15 cellular contexts compared by ENCODE assay signal in the genomic region with DNA sequence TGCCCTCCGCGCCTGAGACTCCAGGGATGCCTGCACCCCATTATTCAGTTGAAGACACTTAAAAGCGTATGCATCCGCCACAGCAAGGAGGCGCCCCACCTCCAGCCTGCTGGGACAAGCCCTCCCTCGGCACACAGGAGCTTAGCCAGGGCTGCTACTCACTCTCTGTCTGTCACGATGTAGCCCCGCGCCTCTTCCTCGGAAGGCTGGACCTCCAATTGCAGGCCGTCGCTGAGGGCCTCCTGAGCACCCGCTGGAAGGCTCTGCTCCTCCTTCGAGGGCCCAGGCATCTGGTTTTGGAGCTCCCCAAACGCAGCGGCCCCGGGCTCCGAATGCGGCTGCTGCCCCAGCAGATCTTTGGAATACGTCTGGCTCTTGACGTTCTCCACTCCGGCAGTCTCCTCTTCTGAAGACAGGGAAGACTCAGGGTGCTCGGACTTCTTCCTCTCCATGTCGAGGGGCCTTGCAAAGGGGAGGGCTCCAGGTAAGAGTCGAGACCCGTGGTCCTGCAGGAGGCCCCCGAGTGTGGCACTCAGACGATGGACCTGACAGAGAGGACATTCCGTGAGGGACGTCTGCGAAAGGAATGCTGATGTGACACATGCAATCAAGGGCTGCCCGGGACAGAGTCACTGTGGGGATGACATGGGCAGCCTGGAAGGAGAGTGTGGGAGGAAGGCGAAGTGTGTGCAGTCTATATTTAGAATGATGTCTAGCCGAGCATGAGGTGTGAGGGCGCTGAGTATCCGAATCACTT.
A peak's percentile ranks its signal among the peaks of the same experiment; 100 is the strongest.
DNase-seq lines count a peak whose midpoint lies in the region; ATAC-seq and TF ChIP-seq lines count a peak whose summit lies in the region.
"Had no signal": no experiment of that assay in that cellular context is flagged by ENCODE, and none has a peak within 500 bp of the region (broad histone marks: within the 10 kb centered on the region; RNA-seq: fewer than 3 reads in every experiment).

No MANE protein-coding gene starts in this region.

- POLR2A ChIA-PET in WTC11 (lab: Charles Lee), result no interaction called here

- H3K36me3 Mint-ChIP-seq in WTC11 (peaks cover 8% of the 10 kb centered on the region), endodermal cell (ENCODE audit: low read depth) (no peaks in the 10 kb centered on the region), osteocyte (ENCODE audit: unreplicated experiment) (no peaks in the 10 kb centered on the region)
- H3K36me3 Mint-ChIP-seq: CD4-positive, alpha-beta memory T cell had no signal

- intact Hi-C loops in spleen (cut with DNase I; ENCODE audit: low total_unique reads), result no loop called here

- ATAC-seq in WTC11 (peak; percentile 67), GM21786 (IDR thresholded peaks at IDR 0.05; ENCODE audit: unreplicated experiment) (no peak)
- ATAC-seq: A549, GM12878, HCT116 had no signal

- H3K9me3 ChIP-seq in endodermal cell (ENCODE audit: control insufficient read depth, low read length), result peaks cover 88% of the 10 kb centered on the region
- H3K9me3 ChIP-seq in spleen, result peaks cover 0 to 48% (median 0%) of the 10 kb centered on the region in 8 donors
- H3K9me3 ChIP-seq: BE2C had no signal

- CTCF ChIA-PET in WTC11 (lab: Charles Lee), result interaction anchor here (0.8 to 1.0 kb wide), 3 partner anchors 95 to 221 kb away, joined by 3 to 4 read pairs (median 3); no protein-coding TSS in a partner anchor

- H3K4me1 Mint-ChIP-seq in WTC11, result no peaks in the 10 kb centered on the region
- H3K4me1 Mint-ChIP-seq in endodermal cell, result no peaks in the 10 kb centered on the region
- H3K4me1 Mint-ChIP-seq in osteocyte (ENCODE audit: unreplicated experiment), result no peaks in the 10 kb centered on the region
- H3K4me1 Mint-ChIP-seq: CD4-positive, alpha-beta memory T cell had no signal

- no peak for TF ChIP-seq POLR2A in spleen (IDR thresholded peaks at IDR 0.05)

- peaks cover 7% of the 10 kb centered on the region; the same call in 1 of the 2 replicates for H3K9me3 Mint-ChIP-seq in WTC11
- H3K9me3 Mint-ChIP-seq in endodermal cell, result no peaks in the 10 kb centered on the region
- peaks cover 8% of the 10 kb centered on the region for H3K9me3 Mint-ChIP-seq in osteocyte (ENCODE audit: unreplicated experiment)

- H3K4me3 Mint-ChIP-seq in WTC11 (no peak overlapping the region), endodermal cell (no peak overlapping the region), osteocyte (ENCODE audit: unreplicated experiment) (no peak overlapping the region)
- H3K4me3 Mint-ChIP-seq: CD4-positive, alpha-beta memory T cell had no signal

- H3K9ac ChIP-seq in endodermal cell (ENCODE audit: extremely low read depth, low read length, poor library complexity, severe bottlenecking), result no peak overlapping the region

- H3K4me3 ChIP-seq in endodermal cell (ENCODE audit: low read length) (no peak overlapping the region), spleen (no peak overlapping the region)
- H3K4me3 ChIP-seq: A549, GM12878 had no signal

- H3K27me3 ChIP-seq in endodermal cell (ENCODE audit: control insufficient read depth, insufficient read depth, low read length, poor library complexity, severe bottlenecking) (no peaks in the 10 kb centered on the region), spleen (replicated peaks in 1 of 7) (no peaks in the 10 kb centered on the region)
- H3K27me3 ChIP-seq: BE2C had no signal

- H3K27ac ChIP-seq in endodermal cell (ENCODE audit: low read depth, low read length) (no peak overlapping the region), spleen (no peak overlapping the region)
- H3K27ac ChIP-seq: A549, C4-2B had no signal

- WGBS in endodermal cell (ENCODE audit: insufficient coverage in 1 of 2, insufficient read length in 1 of 2), 2 experiments, result 85 to 86% methylated on average over 18 to 35 of the region's 36 CpGs
- WGBS in spleen, 5 donors, result 81 to 90% (median 86%) methylated on average over 33 to 36 of the region's 36 CpGs

- H3K27ac Mint-ChIP-seq in WTC11 (no peak overlapping the region), endodermal cell (no peak overlapping the region), osteocyte (ENCODE audit: unreplicated experiment) (no peak overlapping the region)
- H3K27ac Mint-ChIP-seq: CD4-positive, alpha-beta memory T cell had no signal

- no peaks in the 10 kb centered on the region for H3K36me3 ChIP-seq in endodermal cell (ENCODE audit: control insufficient read depth, insufficient read depth, low read length)
- H3K36me3 ChIP-seq in spleen, result no peaks in the 10 kb centered on the region
- H3K36me3 ChIP-seq: BE2C had no signal

- H3K27me3 Mint-ChIP-seq in WTC11 (ENCODE audit: low read depth) (no peaks in the 10 kb centered on the region), endodermal cell (ENCODE audit: insufficient read depth) (no peaks in the 10 kb centered on the region), osteocyte (ENCODE audit: unreplicated experiment) (no peaks in the 10 kb centered on the region)
- H3K27me3 Mint-ChIP-seq: CD4-positive, alpha-beta memory T cell had no signal

- H3K4me1 ChIP-seq in endodermal cell (ENCODE audit: control insufficient read depth, insufficient read depth, low read length) (no peaks in the 10 kb centered on the region), spleen (no peaks in the 10 kb centered on the region)
- H3K4me1 ChIP-seq: A549, BE2C had no signal

- DNase-seq in WTC11 (ENCODE audit: low spot score) (peak; percentile 31), endodermal cell (peak; percentile 63), mesenteric fat pad (ENCODE audit: low spot score) (peak; percentile 86), spleen (peak; percentile 67), osteocyte (ENCODE audit: extremely low spot score, unreplicated experiment) (no peak)
- DNase-seq in activated naive CD4-positive, alpha-beta T cell (lab: John Stamatoyannopoulos, UW), result no peak
- DNase-seq: BE2C; CD4-positive, alpha-beta memory T cell; DMS79; GOT3 had no signal

- no peak for TF ChIP-seq CTCF in WTC11 (IDR thresholded peaks at IDR 0.05)
- peak; percentile 24 for TF ChIP-seq CTCF in endodermal cell (conservative IDR thresholded peaks at IDR 0.05)
- TF ChIP-seq CTCF in spleen (IDR thresholded peaks at IDR 0.05 in 8 of 11, conservative IDR thresholded peaks at IDR 0.05 in 3 of 11), result no peak
- no peak for TF ChIP-seq CTCF in osteocyte (IDR thresholded peaks at IDR 0.05)

TF ChIP-seq in WTC11, 78 proteins besides CTCF, POLR2A, EP300 and RAD21:
- TF ChIP-seq JUN (CRISPR knock-in tag; IDR thresholded peaks at IDR 0.05), result no peak
- TF ChIP-seq RELA (CRISPR knock-in tag; IDR thresholded peaks at IDR 0.05; ENCODE audit: borderline replicate concordance), result no peak
- no peak for TF ChIP-seq CBFB (CRISPR knock-in tag; IDR thresholded peaks at IDR 0.05; ENCODE audit: low read depth)

Comparison
In these comparisons a context has a peak if more than half of its experiments do, and no peak if none do; other contexts are left out.
1. DNase-seq: peak in WTC11 (single experiment), endodermal cell (single experiment), mesenteric fat pad (single experiment) and spleen (single experiment); none in osteocyte (single experiment) and activated naive CD4-positive, alpha-beta T cell (0 of 4).